In the genomic region with DNA sequence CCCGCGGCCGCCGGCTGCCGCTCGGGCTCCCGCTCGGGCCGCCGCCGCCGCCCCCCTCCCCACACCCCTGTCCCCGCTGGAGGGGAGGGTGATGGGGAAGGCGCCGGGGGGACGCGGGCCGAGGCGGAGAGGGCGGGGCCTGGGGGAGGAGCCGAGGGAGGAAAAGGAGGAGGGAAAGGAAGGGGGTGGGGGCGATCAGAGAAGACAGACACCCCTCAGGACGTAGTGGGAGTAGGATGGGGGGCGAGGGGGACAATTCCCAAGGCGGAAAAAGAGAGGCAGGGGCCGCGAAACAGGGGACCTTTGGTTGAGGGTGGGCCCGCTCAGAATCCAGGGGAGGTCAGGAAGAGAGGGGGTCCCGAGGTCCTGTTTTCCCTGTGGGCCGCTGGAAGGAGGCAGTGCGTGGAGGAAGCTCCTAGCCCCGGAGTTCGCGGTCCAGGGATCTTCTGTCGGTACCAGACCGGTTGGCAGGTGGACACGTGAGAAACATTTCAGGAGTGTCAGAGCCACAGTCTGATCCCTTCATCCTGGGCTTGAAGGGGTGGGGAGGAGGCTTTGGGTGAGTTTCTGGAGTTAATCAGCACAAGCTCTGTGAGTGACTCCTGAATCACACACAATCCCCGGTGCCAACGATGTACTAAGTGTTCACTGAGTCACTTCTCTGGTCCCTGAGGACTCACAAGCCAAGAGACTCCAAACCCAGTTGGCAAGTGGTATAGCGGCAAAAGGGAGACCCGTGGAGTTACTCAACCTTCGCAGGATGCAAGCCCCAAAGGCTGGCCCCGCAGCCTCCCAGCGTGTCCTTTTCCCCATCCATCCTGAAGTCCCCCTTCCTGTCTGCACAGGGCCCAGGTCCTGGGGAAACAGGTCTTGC, we compare ENCODE assay signal across 8 cellular contexts. TPM values are rescaled to one million over a fixed set of nuclear protein-coding genes. Genes with fewer than 3 reads are reported as not detected.
A peak's percentile ranks its signal among the peaks of the same experiment; 100 is the strongest.
DNase-seq lines count a peak whose midpoint lies in the region; ATAC-seq and TF ChIP-seq lines count a peak whose summit lies in the region.

A gene with protein sequence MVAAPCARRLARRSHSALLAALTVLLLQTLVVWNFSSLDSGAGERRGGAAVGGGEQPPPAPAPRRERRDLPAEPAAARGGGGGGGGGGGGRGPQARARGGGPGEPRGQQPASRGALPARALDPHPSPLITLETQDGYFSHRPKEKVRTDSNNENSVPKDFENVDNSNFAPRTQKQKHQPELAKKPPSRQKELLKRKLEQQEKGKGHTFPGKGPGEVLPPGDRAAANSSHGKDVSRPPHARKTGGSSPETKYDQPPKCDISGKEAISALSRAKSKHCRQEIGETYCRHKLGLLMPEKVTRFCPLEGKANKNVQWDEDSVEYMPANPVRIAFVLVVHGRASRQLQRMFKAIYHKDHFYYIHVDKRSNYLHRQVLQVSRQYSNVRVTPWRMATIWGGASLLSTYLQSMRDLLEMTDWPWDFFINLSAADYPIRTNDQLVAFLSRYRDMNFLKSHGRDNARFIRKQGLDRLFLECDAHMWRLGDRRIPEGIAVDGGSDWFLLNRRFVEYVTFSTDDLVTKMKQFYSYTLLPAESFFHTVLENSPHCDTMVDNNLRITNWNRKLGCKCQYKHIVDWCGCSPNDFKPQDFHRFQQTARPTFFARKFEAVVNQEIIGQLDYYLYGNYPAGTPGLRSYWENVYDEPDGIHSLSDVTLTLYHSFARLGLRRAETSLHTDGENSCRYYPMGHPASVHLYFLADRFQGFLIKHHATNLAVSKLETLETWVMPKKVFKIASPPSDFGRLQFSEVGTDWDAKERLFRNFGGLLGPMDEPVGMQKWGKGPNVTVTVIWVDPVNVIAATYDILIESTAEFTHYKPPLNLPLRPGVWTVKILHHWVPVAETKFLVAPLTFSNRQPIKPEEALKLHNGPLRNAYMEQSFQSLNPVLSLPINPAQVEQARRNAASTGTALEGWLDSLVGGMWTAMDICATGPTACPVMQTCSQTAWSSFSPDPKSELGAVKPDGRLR (minus strand): TSS at position 90 of the 874 bp plus-strand sequence. CDS start 164 bp downstream, outside the sequence.

- no peaks in the 10 kb centered on the region for H3K27me3 ChIP-seq in SU-DHL-6 (ENCODE audit: low read length)
- H3K27me3 ChIP-seq in iPS DF 6.9 (ENCODE audit: control insufficient read depth, insufficient read depth, low read length): peaks cover 6% of the 10 kb centered on the region; the same call in 1 of the 2 replicates
- H3K27me3 ChIP-seq in gastrocnemius medialis: peaks cover 13 to 31% (median 21%) of the 10 kb centered on the region in 3 donors

- peak within 1 kb of the TSS; percentile 70 for H3K9ac ChIP-seq in SU-DHL-6 (ENCODE audit: low read length)

- H3K79me2 ChIP-seq in SU-DHL-6 (ENCODE audit: insufficient read depth, low read length): peaks cover 38% of the 10 kb centered on the region

- no CpG with 5 or more reads among the region's 44 CpGs for WGBS in iPS DF 6.9 (ENCODE audit: insufficient coverage, insufficient read length)

- peak; percentile 87 to 89 for ATAC-seq in gastrocnemius medialis
- no peak for ATAC-seq in HG03097 (IDR thresholded peaks at IDR 0.05; ENCODE audit: low FRiP score, unreplicated experiment)

- H3K9me3 ChIP-seq in SU-DHL-6 (ENCODE audit: insufficient read depth, low read length) (no peaks in the 10 kb centered on the region), iPS DF 6.9 (ENCODE audit: control insufficient read depth, insufficient read depth, low read length) (no peaks in the 10 kb centered on the region), gastrocnemius medialis (no peaks in the 10 kb centered on the region)

- no peaks in the 10 kb centered on the region for H3K4me1 ChIP-seq in iPS DF 6.9 (ENCODE audit: control insufficient read depth, insufficient read depth, low read length)
- H3K4me1 ChIP-seq in gastrocnemius medialis: peaks cover 7 to 20% of the 10 kb centered on the region in 2 donors

- peak; percentile 16 to 29 for TF ChIP-seq POLR2A in gastrocnemius medialis (IDR thresholded peaks at IDR 0.05)

- H3K4me2 ChIP-seq in SU-DHL-6 (ENCODE audit: low read depth, low read length, poor library complexity, severe bottlenecking): peak within 1 kb of the TSS; percentile 79

- H3K27ac ChIP-seq in SU-DHL-6 (ENCODE audit: low read depth, low read length) (peak within 1 kb of the TSS; percentile 75), iPS DF 6.9 (ENCODE audit: low read length) (no peak within 1 kb of the TSS), gastrocnemius medialis (peak within 1 kb of the TSS; percentile 75 to 86 (median 80))

- in situ Hi-C loops in astrocyte of the cerebellum (cut with HindIII; ENCODE audit: low sequenced_read_pairs): loop anchor here (5.0 kb wide), 1 partner anchor 104 kb away; no protein-coding TSS in a partner anchor
- in situ Hi-C loops in gastrocnemius medialis (cut with MboI; ENCODE audit: low sequenced_read_pairs in 4 of 4): loop anchor here in 2 of 4 donors (25.0 kb wide), 3 partner anchors 234 to 609 kb away; no protein-coding TSS in a partner anchor

- H3F3A ChIP-seq in SU-DHL-6 (ENCODE audit: insufficient read depth): peaks cover 14% of the 10 kb centered on the region

- H3K4me3 ChIP-seq in SU-DHL-6 (ENCODE audit: insufficient read depth, low read length, poor library complexity, severe bottlenecking) (peak within 1 kb of the TSS; percentile 88), astrocyte of the cerebellum (ENCODE audit: low read depth, low read length) (peak within 1 kb of the TSS; percentile 65), iPS DF 6.9 (ENCODE audit: low read length) (peak within 1 kb of the TSS; percentile 58; the same call in 1 of the 2 replicates), gastrocnemius medialis (peak within 1 kb of the TSS; percentile 49 to 69 (median 55))

- no peak for TF ChIP-seq CTCF in SU-DHL-6 (IDR thresholded peaks at IDR 0.05; ENCODE audit: insufficient read depth, low read length, poor library complexity, severe bottlenecking)
- TF ChIP-seq CTCF in astrocyte of the cerebellum (IDR thresholded peaks at IDR 0.05; ENCODE audit: low read depth, low read length, missing control alignments): no peak
- TF ChIP-seq CTCF in gastrocnemius medialis (IDR thresholded peaks at IDR 0.05 in 4 of 5, conservative IDR thresholded peaks at IDR 0.05 in 1 of 5): no peak

- H4K20me1 ChIP-seq in SU-DHL-6 (ENCODE audit: low read depth, low read length): no peaks in the 10 kb centered on the region

- H3K36me3 ChIP-seq in SU-DHL-6 (ENCODE audit: low read length): no peaks in the 10 kb centered on the region
- H3K36me3 ChIP-seq in iPS DF 6.9 (ENCODE audit: control insufficient read depth, insufficient read depth, low read length): no peaks in the 10 kb centered on the region
- H3K36me3 ChIP-seq in gastrocnemius medialis: no peaks in the 10 kb centered on the region

- DNase-seq in NCI-H1694 (lab: John Stamatoyannopoulos, UW) (peak; percentile 28), NCI-H1694 treated with DMSO at 0.1 percent for 48 hours (lab: John Stamatoyannopoulos, UW) (no peak), astrocyte of the cerebellum (ENCODE audit: low read depth) (peak; percentile 60), iPS DF 6.9 (ENCODE audit: low read depth, low spot score) (no peak), gastrocnemius medialis (peak; percentile 73 to 82), NCI-H1048 (lab: John Stamatoyannopoulos, UW) (no peak)

- intact Hi-C loops in gastrocnemius medialis (cut with DNase I; ENCODE audit: low total_unique reads): loop anchor here (1.0 to 10.0 kb wide), 5 partner anchors 65 to 504 kb away; no protein-coding TSS in a partner anchor

- H2AFZ ChIP-seq in SU-DHL-6 (ENCODE audit: low read depth, low read length, severe bottlenecking): no peak within 1 kb of the TSS

- no peaks in the 10 kb centered on the region for H3K9me2 ChIP-seq in SU-DHL-6 (replicated peaks; ENCODE audit: insufficient read depth, low read length)

RNA-seq across cellular contexts. Expression of the gene that starts here (rescaled TPM):
- total RNA-seq in gastrocnemius medialis: 1 to 10 TPM in 3 of 4 donors, under 1 TPM in 1; 0.87 to 7.9 (median 1.4) TPM

Comparison
In these comparisons a context has a peak if more than half of its experiments do, and no peak if none do; other contexts are left out.
1. DNase-seq: peak in NCI-H1694 (single experiment), astrocyte of the cerebellum (single experiment) and gastrocnemius medialis (2 of 2); none in NCI-H1694 treated with DMSO at 0.1 percent for 48 hours (single experiment), iPS DF 6.9 (single experiment) and NCI-H1048 (single experiment).
2. Peak in every context shown above with its lines, with median percentiles within 50 percentile points of each other: H3K4me3 ChIP-seq.